Comparison of ENCODE assay signal across 20 cellular contexts in the genomic region with DNA sequence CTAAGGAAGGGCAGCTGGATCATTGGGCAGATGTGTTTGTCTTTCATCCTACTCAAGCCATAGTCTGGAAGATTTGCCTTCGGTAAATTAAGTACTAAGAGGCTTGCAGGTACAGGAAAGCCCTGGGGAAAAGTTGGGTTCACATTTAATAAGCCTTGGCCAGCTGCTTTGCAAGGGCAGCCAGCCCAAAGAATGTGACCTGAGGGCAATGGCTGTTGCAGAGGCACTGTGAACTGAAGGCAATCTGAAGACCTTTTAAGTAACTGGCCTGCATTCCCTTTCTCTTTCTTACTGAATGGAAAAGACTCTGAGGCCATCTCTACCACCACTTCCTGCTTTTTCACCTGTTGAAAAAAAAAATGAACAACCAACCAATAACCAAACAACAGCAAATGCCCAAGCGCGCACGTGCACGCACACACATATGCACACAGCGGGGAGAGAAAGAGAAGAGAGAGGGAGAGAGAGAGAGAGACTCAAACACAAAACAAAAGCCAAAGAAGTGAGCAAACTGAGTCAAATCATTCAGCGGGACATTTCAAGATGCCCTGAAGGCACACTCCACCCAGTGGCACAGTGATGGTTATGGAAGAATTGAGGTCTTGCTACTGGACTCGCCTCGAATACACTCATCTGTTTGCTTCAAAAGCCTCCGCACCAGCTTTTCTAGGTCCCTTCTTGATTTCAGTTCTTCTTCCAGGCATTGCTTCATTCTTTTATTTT. TPM values are rescaled to one million over a fixed set of nuclear protein-coding genes. Genes with fewer than 3 reads are reported as not detected.
DNase-seq lines count a peak whose midpoint lies in the region.
"Had no signal": no experiment of that assay in that cellular context is flagged by ENCODE, and none has a peak within 500 bp of the region (broad histone marks: within the 10 kb centered on the region; RNA-seq: fewer than 3 reads in every experiment).

No MANE protein-coding gene starts in this region.

- no peak overlapping the region for H3K23ac ChIP-seq in mesendoderm (ENCODE audit: low read length)

- H3K9me3 Mint-ChIP-seq in activated naive CD4-positive, alpha-beta T cell treated with anti-CD3 and anti-CD28 coated beads, Interleukin-2, amount 10 ng/mL, durations not matched to agents 7 days and 5 days: peaks cover 11% of the 10 kb centered on the region
- peaks cover 14% of the 10 kb centered on the region for H3K9me3 Mint-ChIP-seq in T-helper 2 cell treated with Interferon-gamma antibody and Interleukin-4, amounts not matched to agents 5 μg/mL and 100 μg/mL, for 36 hours

- no peak overlapping the region for H3K4me3 Mint-ChIP-seq in activated naive CD4-positive, alpha-beta T cell treated with anti-CD3 and anti-CD28 coated beads, Interleukin-2, amount 10 ng/mL, durations not matched to agents 7 days and 5 days
- H3K4me3 Mint-ChIP-seq in T-helper 2 cell treated with Interferon-gamma antibody and Interleukin-4, amounts not matched to agents 5 μg/mL and 100 μg/mL, for 36 hours: peak overlapping the region; percentile 49
- H3K4me3 Mint-ChIP-seq: nephron had no signal

- peak; percentile 50 for DNase-seq in activated naive CD4-positive, alpha-beta T cell treated with anti-CD3 and anti-CD28 coated beads, Interleukin-2, amount 10 ng/mL, durations not matched to agents 7 days and 5 days
- no peak for DNase-seq in activated naive CD4-positive, alpha-beta T cell treated with anti-CD3 and anti-CD28 coated beads, Interleukin-2, amount 50 U/mL, for 16 hours
- DNase-seq in ELF-1 (ENCODE audit: low read depth, low spot score): peak; percentile 87
- no peak for DNase-seq in T-helper 2 cell treated with Interferon-gamma antibody and Interleukin-4, amounts not matched to agents 5 μg/mL and 100 μg/mL, for 36 hours (ENCODE audit: low spot score)
- peak; percentile 33 for DNase-seq in mesendoderm
- no peak for DNase-seq in globus pallidus (ENCODE audit: low spot score)
- DNase-seq in ecto neural progenitor cell (ENCODE audit: low spot score): no peak
- DNase-seq: activated effector memory CD4-positive, alpha-beta T cell treated with Interleukin-2 at 50 U/mL for 16 hours; cerebellar nuclear complex; effector CD4-positive, alpha-beta T cell; GF-D8; IMR-90; left lung; NCI-H1417; ovary had no signal

- no peak overlapping the region for H3K4me3 ChIP-seq in mesendoderm (ENCODE audit: low read length)
- H3K4me3 ChIP-seq: ascending aorta, HAP-1, left lung, ovary, thoracic aorta, vagina had no signal

- no peak overlapping the region for H3K56ac ChIP-seq in mesendoderm (ENCODE audit: low read length)

- peaks cover 90% of the 10 kb centered on the region for H3K36me3 Mint-ChIP-seq in activated naive CD4-positive, alpha-beta T cell treated with anti-CD3 and anti-CD28 coated beads, Interleukin-2, amount 10 ng/mL, durations not matched to agents 7 days and 5 days
- H3K36me3 Mint-ChIP-seq in T-helper 2 cell treated with Interferon-gamma antibody and Interleukin-4, amounts not matched to agents 5 μg/mL and 100 μg/mL, for 36 hours (ENCODE audit: low read depth): peaks cover 86% of the 10 kb centered on the region

- no peak overlapping the region for H3K18ac ChIP-seq in mesendoderm (ENCODE audit: low read length)

- no peak overlapping the region for H2BK15ac ChIP-seq in mesendoderm (replicated peaks; ENCODE audit: low read depth)

- no peak overlapping the region for H3K27ac ChIP-seq in mesendoderm (ENCODE audit: low read depth, low read length)
- H3K27ac ChIP-seq: ascending aorta, left lung, ovary, thoracic aorta, vagina had no signal

- no peak overlapping the region for H3K4ac ChIP-seq in mesendoderm (ENCODE audit: low read depth, low read length)

- H3K27me3 ChIP-seq in mesendoderm (ENCODE audit: insufficient read depth, low read length, poor library complexity): no peaks in the 10 kb centered on the region
- H3K27me3 ChIP-seq: ascending aorta, left lung, ovary, vagina had no signal

- no peak overlapping the region for H4K5ac ChIP-seq in mesendoderm (ENCODE audit: low read length)

- H2AK5ac ChIP-seq in mesendoderm (ENCODE audit: low read length): no peak overlapping the region

- no peaks in the 10 kb centered on the region for H3K79me1 ChIP-seq in mesendoderm (ENCODE audit: low read length)

- peak overlapping the region; percentile 82 for H3K27ac Mint-ChIP-seq in activated naive CD4-positive, alpha-beta T cell treated with anti-CD3 and anti-CD28 coated beads, Interleukin-2, amount 10 ng/mL, durations not matched to agents 7 days and 5 days
- H3K27ac Mint-ChIP-seq in T-helper 2 cell treated with Interferon-gamma antibody and Interleukin-4, amounts not matched to agents 5 μg/mL and 100 μg/mL, for 36 hours: peak overlapping the region; percentile 89
- H3K27ac Mint-ChIP-seq: nephron had no signal

- H2BK5ac ChIP-seq in mesendoderm (ENCODE audit: low read length): no peak overlapping the region

- CTCF ChIA-PET in activated naive CD4-positive, alpha-beta T cell treated with anti-CD3 and anti-CD28 coated beads, Interleukin-2, amount 10 ng/mL, durations not matched to agents 7 days and 5 days (lab: Charles Lee): no interaction called here

- H3K9ac ChIP-seq in mesendoderm (ENCODE audit: low read length): no peak overlapping the region

- peaks cover 83% of the 10 kb centered on the region for H3K4me1 Mint-ChIP-seq in activated naive CD4-positive, alpha-beta T cell treated with anti-CD3 and anti-CD28 coated beads, Interleukin-2, amount 10 ng/mL, durations not matched to agents 7 days and 5 days
- peaks cover 66% of the 10 kb centered on the region for H3K4me1 Mint-ChIP-seq in T-helper 2 cell treated with Interferon-gamma antibody and Interleukin-4, amounts not matched to agents 5 μg/mL and 100 μg/mL, for 36 hours (ENCODE audit: low read depth)
- H3K4me1 Mint-ChIP-seq: nephron had no signal

- H3K36me3 ChIP-seq in mesendoderm (ENCODE audit: control insufficient read depth, insufficient read depth, low read length): no peaks in the 10 kb centered on the region
- H3K36me3 ChIP-seq: HAP-1, ovary had no signal

- no peaks in the 10 kb centered on the region for H3K79me2 ChIP-seq in mesendoderm (ENCODE audit: control insufficient read depth, insufficient read depth, low read length)

- no peak overlapping the region for H3K4me2 ChIP-seq in mesendoderm (ENCODE audit: low read length)

- no peak overlapping the region for H4K8ac ChIP-seq in mesendoderm (ENCODE audit: low read depth, low read length)

- H3K4me1 ChIP-seq in mesendoderm (ENCODE audit: control insufficient read depth, low read depth, low read length): no peaks in the 10 kb centered on the region
- H3K4me1 ChIP-seq: ascending aorta, HAP-1, left lung, vagina had no signal

- no peak overlapping the region for H2BK120ac ChIP-seq in mesendoderm (ENCODE audit: low read depth, low read length)

- no peaks in the 10 kb centered on the region for H3K27me3 Mint-ChIP-seq in activated naive CD4-positive, alpha-beta T cell treated with anti-CD3 and anti-CD28 coated beads, Interleukin-2, amount 10 ng/mL, durations not matched to agents 7 days and 5 days
- no peaks in the 10 kb centered on the region for H3K27me3 Mint-ChIP-seq in T-helper 2 cell treated with Interferon-gamma antibody and Interleukin-4, amounts not matched to agents 5 μg/mL and 100 μg/mL, for 36 hours (ENCODE audit: low read depth)

- WGBS in mesendoderm (ENCODE audit: extremely low coverage, insufficient coverage, low lambda C conversion rate): no CpG with 5 or more reads among the region's 10 CpGs

RNA-seq across cellular contexts. Expression of a gene that starts 19.6 kb away (rescaled TPM):
- polyA plus RNA-seq in mesendoderm (2013, experiment 1 of 2): not detected
- not detected for polyA plus RNA-seq in mesendoderm (2013, experiment 2 of 2)
- polyA plus RNA-seq: IMR-90 had no signal

Comparison
In these comparisons a context has a peak if more than half of its experiments do, and no peak if none do; other contexts are left out.
1. DNase-seq: peak in activated naive CD4-positive, alpha-beta T cell treated with anti-CD3 and anti-CD28 coated beads, Interleukin-2, amount 10 ng/mL, durations not matched to agents 7 days and 5 days (single experiment), ELF-1 (single experiment) and mesendoderm (single experiment); none in activated naive CD4-positive, alpha-beta T cell treated with anti-CD3 and anti-CD28 coated beads, Interleukin-2, amount 50 U/mL, for 16 hours (single experiment), T-helper 2 cell treated with Interferon-gamma antibody and Interleukin-4, amounts not matched to agents 5 μg/mL and 100 μg/mL, for 36 hours (single experiment), globus pallidus (single experiment) and ecto neural progenitor cell (single experiment).